ENCODE assay signal across 21 cellular contexts in genomic region chr3:143127801-143128200, GRCh38. TPM values are rescaled to one million over a fixed set of nuclear protein-coding genes. Genes with fewer than 3 reads are reported as not detected.
DNase-seq lines count a peak whose midpoint lies in the region; ATAC-seq, FAIRE-seq and TF ChIP-seq lines count a peak whose summit lies in the region.
"Had no signal": no experiment of that assay in that cellular context is flagged by ENCODE, and none has a peak within 500 bp of the region (broad histone marks: within the 10 kb centered on the region; RNA-seq: fewer than 3 reads in every experiment).

No MANE protein-coding gene starts in this region.

- no peak overlapping the region for H3K4me3 Mint-ChIP-seq in CD4-positive, alpha-beta T cell
- H3K4me3 Mint-ChIP-seq in mesothelial cell of epicardium = no peak overlapping the region
- H3K4me3 Mint-ChIP-seq: B cell; CD8-positive, alpha-beta memory T cell; HFFc6 had no signal

- TF ChIP-seq CTCF in CD4-positive, alpha-beta T cell (IDR thresholded peaks at IDR 0.05) = no peak
- TF ChIP-seq CTCF in upper lobe of right lung (IDR thresholded peaks at IDR 0.05) (no peak), mesothelial cell of epicardium (IDR thresholded peaks at IDR 0.05; ENCODE audit: unreplicated experiment) (no peak)

- POLR2A ChIA-PET in CD4-positive, alpha-beta T cell (lab: Charles Lee) = interaction anchor here (0.6 to 1.1 kb wide), 2 partner anchors 221 to 441 kb away, joined by 3 read pairs; no protein-coding TSS in a partner anchor

- H4K8ac ChIP-seq in mesenchymal stem cell (ENCODE audit: low read length) = peak overlapping the region; percentile 59

- no peaks in the 10 kb centered on the region for H3K9me3 ChIP-seq in CD4-positive, alpha-beta T cell (ENCODE audit: control insufficient read depth, low read length)
- H3K9me3 ChIP-seq in mesenchymal stem cell (ENCODE audit: control insufficient read depth, low read length) (no peaks in the 10 kb centered on the region), upper lobe of right lung (no peaks in the 10 kb centered on the region)
- H3K9me3 ChIP-seq: BLaER1 treated with 17β-estradiol and CSF1 and Interleukin-3, amounts not matched to agents 10 nM and 100 nM had no signal

- no peak for DNase-seq in CD4-positive, alpha-beta T cell
- DNase-seq in GM12891 (ENCODE audit: insufficient read length, low spot score) (no peak), mesenchymal stem cell (peak; percentile 46), upper lobe of right lung (no peak), pons (ENCODE audit: low spot score) (no peak), mesothelial cell of epicardium (ENCODE audit: low spot score in 2 of 2, unreplicated experiment in 2 of 2) (no peak)
- DNase-seq: CD8-positive, alpha-beta memory T cell; COR-L47; DMS 273 treated with DMSO at 0.1 percent for 48 hours; DMS53; GOT3; H7; HFFc6 had no signal

- H3K27ac ChIP-seq in CD4-positive, alpha-beta T cell (ENCODE audit: low read depth, low read length) = no peak overlapping the region
- no peak overlapping the region for H3K27ac ChIP-seq in mesenchymal stem cell (ENCODE audit: low read length, poor library complexity, severe bottlenecking)
- no peak overlapping the region for H3K27ac ChIP-seq in upper lobe of right lung
- H3K27ac ChIP-seq: BLaER1 treated with 17β-estradiol and CSF1 and Interleukin-3, amounts not matched to agents 10 nM and 100 nM; KMS-11 had no signal

- H3K9ac ChIP-seq in mesenchymal stem cell (ENCODE audit: low read length) = no peak overlapping the region
- H3K9ac ChIP-seq: BLaER1 treated with 17β-estradiol and CSF1 and Interleukin-3, amounts not matched to agents 10 nM and 100 nM; KMS-11 had no signal

- H3K4me1 Mint-ChIP-seq in CD4-positive, alpha-beta T cell (ENCODE audit: low read depth) = peaks cover 58% of the 10 kb centered on the region
- H3K4me1 Mint-ChIP-seq in mesothelial cell of epicardium = peaks cover 13% of the 10 kb centered on the region

- H3K4ac ChIP-seq in mesenchymal stem cell (ENCODE audit: low read depth in 1 of 2, low read length in 2 of 2) = no peak overlapping the region

- peak; percentile 23 for FAIRE-seq in GM12891 (lab: Jason Lieb, UNC)
- FAIRE-seq: G401.6, GM18507, HepG2 had no signal

- no peak overlapping the region for H2BK15ac ChIP-seq in mesenchymal stem cell (ENCODE audit: low read depth, poor library complexity, severe bottlenecking)

- CTCF ChIA-PET in CD4-positive, alpha-beta T cell (lab: Charles Lee) = no interaction called here

- WGBS in mesenchymal stem cell = 28% methylated on average over 3 of the region's 3 CpGs

- no peaks in the 10 kb centered on the region for H3K27me3 Mint-ChIP-seq in CD4-positive, alpha-beta T cell
- H3K27me3 Mint-ChIP-seq in mesothelial cell of epicardium (ENCODE audit: low read depth) = peaks cover 80% of the 10 kb centered on the region
- H3K27me3 Mint-ChIP-seq: B cell had no signal

- no peak overlapping the region for H2BK120ac ChIP-seq in mesenchymal stem cell (ENCODE audit: low read depth, low read length)

- H3K27me3 ChIP-seq in CD4-positive, alpha-beta T cell (ENCODE audit: control insufficient read depth, insufficient read depth, low read length) = no peaks in the 10 kb centered on the region
- H3K27me3 ChIP-seq in mesenchymal stem cell (ENCODE audit: control insufficient read depth in 1 of 2, insufficient read depth in 1 of 2, low read length in 2 of 2) = no peaks in the 10 kb centered on the region
- no peaks in the 10 kb centered on the region for H3K27me3 ChIP-seq in upper lobe of right lung
- H3K27me3 ChIP-seq: BLaER1 treated with 17β-estradiol and CSF1 and Interleukin-3, amounts not matched to agents 10 nM and 100 nM had no signal

- peaks cover 2% of the 10 kb centered on the region for H3K4me1 ChIP-seq in mesenchymal stem cell (ENCODE audit: control insufficient read depth, insufficient read depth, low read depth, low read length)
- H3K4me1 ChIP-seq in upper lobe of right lung = peaks cover 3% of the 10 kb centered on the region

- H3K36me3 Mint-ChIP-seq in CD4-positive, alpha-beta T cell (ENCODE audit: low read depth) = peaks cover 3% of the 10 kb centered on the region
- H3K36me3 Mint-ChIP-seq in mesothelial cell of epicardium = no peaks in the 10 kb centered on the region

- H3K18ac ChIP-seq in mesenchymal stem cell (ENCODE audit: low read depth in 1 of 2, low read length in 2 of 2) = peak overlapping the region in 1 of 2 experiments; percentile 74

- H3K27ac Mint-ChIP-seq in CD4-positive, alpha-beta T cell = peak overlapping the region; percentile 16
- no peak overlapping the region for H3K27ac Mint-ChIP-seq in mesothelial cell of epicardium
- H3K27ac Mint-ChIP-seq: B cell, HFFc6 had no signal

- peaks cover 20% of the 10 kb centered on the region for H3K79me1 ChIP-seq in mesenchymal stem cell (replicated peaks; ENCODE audit: low read length, poor library complexity, severe bottlenecking)

- H2AK5ac ChIP-seq in mesenchymal stem cell (ENCODE audit: low read length, severe bottlenecking) = no peak overlapping the region

- no peak overlapping the region for H2BK5ac ChIP-seq in mesenchymal stem cell (ENCODE audit: low read depth, low read length, poor library complexity, severe bottlenecking)

- H2BK12ac ChIP-seq in mesenchymal stem cell (ENCODE audit: low read length in 2 of 2) = peak overlapping the region in 1 of 2 experiments; percentile 9

- no peak; the same call in 1 of the 2 replicates for TF ChIP-seq POLR2A in GM12891 (IDR thresholded peaks at IDR 0.05; ENCODE audit: low read depth, low read length)

- H3K14ac ChIP-seq in mesenchymal stem cell (ENCODE audit: low read length in 2 of 2) = no peak overlapping the region

- H2AFZ ChIP-seq in mesenchymal stem cell (ENCODE audit: low read depth, low read length) = no peak overlapping the region

- H3K4me3 ChIP-seq in mesenchymal stem cell (ENCODE audit: insufficient read depth in 1 of 2, low read depth in 1 of 2, low read length in 2 of 2) (no peak overlapping the region), upper lobe of right lung (no peak overlapping the region)
- H3K4me3 ChIP-seq: BLaER1 treated with 17β-estradiol and CSF1 and Interleukin-3, amounts not matched to agents 10 nM and 100 nM had no signal

- no peaks in the 10 kb centered on the region for H3K9me3 Mint-ChIP-seq in CD4-positive, alpha-beta T cell
- H3K9me3 Mint-ChIP-seq in mesothelial cell of epicardium = no peaks in the 10 kb centered on the region
- H3K9me3 Mint-ChIP-seq: CD8-positive, alpha-beta memory T cell; HFFc6 had no signal

- H3K36me3 ChIP-seq in mesenchymal stem cell (ENCODE audit: control insufficient read depth in 1 of 2, insufficient read depth in 2 of 2, low read depth in 1 of 2, low read length in 2 of 2) (peaks cover 0 to 7% of the 10 kb centered on the region in 2 experiments), upper lobe of right lung (no peaks in the 10 kb centered on the region)

- intact Hi-C loops in CD4-positive, alpha-beta T cell (cut with DNase I, micrococcal nuclease) = loop anchor here in 1 of 2 experiments (5.0 to 10.0 kb wide), 4 partner anchors 40 to 637 kb away; no protein-coding TSS in a partner anchor
- intact Hi-C loops in upper lobe of right lung (cut with DNase I) = no loop called here

- ATAC-seq in CD4-positive, alpha-beta T cell (ENCODE audit: poor library complexity) = no peak
- peak; percentile 17 for ATAC-seq in upper lobe of right lung
- ATAC-seq in HG03442 (IDR thresholded peaks at IDR 0.05; ENCODE audit: unreplicated experiment) = no peak
- ATAC-seq: HCT116, HepG2 had no signal

- H3K23ac ChIP-seq in mesenchymal stem cell (ENCODE audit: low read length in 2 of 2) = no peak overlapping the region

- H3K4me2 ChIP-seq in mesenchymal stem cell (ENCODE audit: low read length, poor library complexity, severe bottlenecking) = no peak overlapping the region
- H3K4me2 ChIP-seq: KMS-11 had no signal

- H4K91ac ChIP-seq in mesenchymal stem cell (ENCODE audit: low read length) = peak overlapping the region; percentile 5

TF ChIP-seq in GM12891, 5 proteins besides CTCF, POLR2A, EP300 and RAD21:
- no peak for TF ChIP-seq PAX5 (IDR thresholded peaks at IDR 0.05; ENCODE audit: insufficient read depth, low read length, severe bottlenecking)
- no peak for TF ChIP-seq POU2F2 (IDR thresholded peaks at IDR 0.05; ENCODE audit: low read depth, low read length)
- no peak for TF ChIP-seq TAF1 (IDR thresholded peaks at IDR 0.05; ENCODE audit: low read depth, low read length)
- no peak for TF ChIP-seq POLR2AphosphoS5 (IDR thresholded peaks at IDR 0.05; ENCODE audit: low read depth, low read length)
- no peak for TF ChIP-seq SPI1 (IDR thresholded peaks at IDR 0.05; ENCODE audit: low read depth, low read length)

RNA-seq across cellular contexts. Expression of gene CHST2, which starts 8.2 kb away (rescaled TPM):
- 1 to 10 TPM; 2.0 TPM for total RNA-seq in CD4-positive, alpha-beta T cell
- 21.8 TPM for polyA plus RNA-seq in GM12891 (2012; ENCODE audit: low read depth, missing spikeins)
- 42.8 TPM for polyA plus RNA-seq in mesenchymal stem cell (2013, experiment 1 of 2)
- polyA plus RNA-seq in mesenchymal stem cell (2013, experiment 2 of 2) = 43.5 TPM
- total RNA-seq in upper lobe of right lung = 8.2 TPM
- total RNA-seq in mesothelial cell of epicardium = 11.8 to 13.4 TPM (median 12.6 TPM) in 3 replicates
- total RNA-seq: HepG2 had no signal
- polyA plus RNA-seq: HepG2 had no signal
